ENCODE assay signal across 18 cellular contexts in genomic region chr15:71261934-71262333, GRCh38.
"Had no signal": no experiment of that assay in that cellular context is flagged by ENCODE, and none has a peak within 500 bp of the region (broad histone marks: within the 10 kb centered on the region; RNA-seq: fewer than 3 reads in every experiment).

No MANE protein-coding gene starts in this region.

- H3K4me1 ChIP-seq: body of pancreas, colonic mucosa, esophagus muscularis mucosa, parathyroid adenoma had no signal

- H3K27ac ChIP-seq: body of pancreas, colonic mucosa, esophagus muscularis mucosa, neutrophil, parathyroid adenoma had no signal

- H3K9ac ChIP-seq: parathyroid adenoma had no signal

- DNase-seq: activated CD4-positive, alpha-beta memory T cell treated with anti-CD3 and anti-CD28 coated beads, Interleukin-2, amount 10 ng/mL, durations not matched to agents 7 days and 5 days; activated CD4-positive, alpha-beta T cell treated with anti-CD3 and anti-CD28 coated beads for 4 hours; activated effector memory CD4-positive, alpha-beta T cell treated with Interleukin-2 at 50 U/mL for 16 hours; activated T-cell treated with anti-CD3 and anti-CD28 coated beads, Interleukin-2, amount 50 U/mL, for 24 hours; amygdala; body of pancreas; caudate nucleus; colonic mucosa; head of caudate nucleus; left cardiac atrium; mucosa of descending colon; naive thymus-derived CD4-positive, alpha-beta T cell; T-helper 17 cell had no signal

- H3K4me3 ChIP-seq: body of pancreas, colonic mucosa, esophagus muscularis mucosa, lung, mucosa of descending colon had no signal

- FAIRE-seq: frontal cortex had no signal

- H3K79me2 ChIP-seq: parathyroid adenoma had no signal

- H2AFZ ChIP-seq: parathyroid adenoma had no signal

- H3K36me3 ChIP-seq: colonic mucosa, esophagus muscularis mucosa, neutrophil had no signal

- H3K27me3 ChIP-seq: body of pancreas, colonic mucosa, esophagus muscularis mucosa, neutrophil had no signal

- H3K9me3 ChIP-seq: body of pancreas, colonic mucosa, esophagus muscularis mucosa, mucosa of descending colon, neutrophil had no signal
